ENCODE assay signal across 9 cellular contexts in genomic region chr22:24994070-24994763, GRCh38.
DNase-seq lines count a peak whose midpoint lies in the region; ATAC-seq lines count a peak whose summit lies in the region.
"Had no signal": no experiment of that assay in that cellular context is flagged by ENCODE, and none has a peak within 500 bp of the region (broad histone marks: within the 10 kb centered on the region; RNA-seq: fewer than 3 reads in every experiment).

No MANE protein-coding gene starts in this region.

- no peak overlapping the region for H3K4me3 Mint-ChIP-seq in central memory CD8-positive, alpha-beta T cell

- peaks cover 18% of the 10 kb centered on the region for H3K27me3 Mint-ChIP-seq in central memory CD8-positive, alpha-beta T cell

- H3K36me3 Mint-ChIP-seq in central memory CD8-positive, alpha-beta T cell (ENCODE audit: insufficient read depth), result peaks cover 1% of the 10 kb centered on the region

- ATAC-seq in central memory CD8-positive, alpha-beta T cell (replicated peaks; ENCODE audit: extremely low read depth, poor library complexity, severe bottlenecking), result peak; percentile 36
- ATAC-seq in HG03460 (IDR thresholded peaks at IDR 0.05; ENCODE audit: unreplicated experiment), result no peak
- ATAC-seq in GM18867 (IDR thresholded peaks at IDR 0.05; ENCODE audit: unreplicated experiment), result no peak

- DNase-seq in DMS53 (lab: John Stamatoyannopoulos, UW) (peak; percentile 74), DMS53 treated with DMSO at 0.1 percent for 48 hours (lab: John Stamatoyannopoulos, UW; ENCODE audit: unreplicated experiment) (no peak), NCI-H510A (lab: John Stamatoyannopoulos, UW) (peak; percentile 75), SKM-1 (lab: John Stamatoyannopoulos, UW; ENCODE audit: unreplicated experiment) (no peak)
- no peak for DNase-seq in central memory CD8-positive, alpha-beta T cell (ENCODE audit: low spot score in 2 of 2)
- DNase-seq in stimulated activated CD4-positive, alpha-beta T cell treated with anti-CD3 and anti-CD28 coated beads, Interleukin-1b, Interleukin-23, amount 100 ng/mL, for 48 hours, result peak; percentile 72
- DNase-seq: HCEC 1CT had no signal

- no peaks in the 10 kb centered on the region for H3K4me1 Mint-ChIP-seq in central memory CD8-positive, alpha-beta T cell

- no peak overlapping the region for H3K27ac Mint-ChIP-seq in central memory CD8-positive, alpha-beta T cell (ENCODE audit: low read depth)

- no peaks in the 10 kb centered on the region for H3K9me3 Mint-ChIP-seq in central memory CD8-positive, alpha-beta T cell

Comparison
In these comparisons a context has a peak if more than half of its experiments do, and no peak if none do; other contexts are left out.
1. DNase-seq: peak in DMS53 (single experiment), NCI-H510A (single experiment) and stimulated activated CD4-positive, alpha-beta T cell treated with anti-CD3 and anti-CD28 coated beads, Interleukin-1b, Interleukin-23, amount 100 ng/mL, for 48 hours (single experiment); none in DMS53 treated with DMSO at 0.1 percent for 48 hours (single experiment), central memory CD8-positive, alpha-beta T cell (0 of 2) and SKM-1 (single experiment).